ENCODE assay signal across 8 cellular contexts in genomic region chr12:56159482-56160105, GRCh38. TPM values are rescaled to one million over a fixed set of nuclear protein-coding genes. Genes with fewer than 3 reads are reported as not detected.
DNase-seq lines count a peak whose midpoint lies in the region; ATAC-seq and TF ChIP-seq lines count a peak whose summit lies in the region.

No MANE protein-coding gene starts in this region.

- H3K27ac ChIP-seq in RWPE2 (ENCODE audit: poor library complexity, severe bottlenecking) (peak overlapping the region; percentile 87), esophagus squamous epithelium (peak overlapping the region; percentile 93 to 100 (median 99))

- H3K9me3 ChIP-seq in RWPE2 (ENCODE audit: severe bottlenecking), result no peaks in the 10 kb centered on the region
- H3K9me3 ChIP-seq in esophagus squamous epithelium, result no peaks in the 10 kb centered on the region

- no peak for ATAC-seq in RWPE2 (ENCODE audit: low read depth)

- no peak for TF ChIP-seq CTCF in RWPE2 (IDR thresholded peaks at IDR 0.05; ENCODE audit: poor library complexity, severe bottlenecking)
- TF ChIP-seq CTCF in esophagus squamous epithelium (IDR thresholded peaks at IDR 0.05), result no peak
- TF ChIP-seq CTCF in progenitor cell of endocrine pancreas (IDR thresholded peaks at IDR 0.05; ENCODE audit: unreplicated experiment), result no peak

- no peaks in the 10 kb centered on the region for H3K9me3 Mint-ChIP-seq in progenitor cell of endocrine pancreas (ENCODE audit: low read depth)

- WGBS in esophagus squamous epithelium, 2 donors, result 15 to 25% methylated on average over 6 of the region's 6 CpGs

- intact Hi-C loops in esophagus squamous epithelium (cut with DNase I), result no loop called here

- DNase-seq in EL (peak; percentile 9), RWPE2 (ENCODE audit: low spot score) (no peak), esophagus squamous epithelium (lab: John Stamatoyannopoulos, UW) (no peak), progenitor cell of endocrine pancreas (ENCODE audit: low spot score, unreplicated experiment) (no peak), midbrain (lab: John Stamatoyannopoulos, UW) (no peak), NCI-H748 (lab: John Stamatoyannopoulos, UW; ENCODE audit: unreplicated experiment) (no peak), iPS-NIHi7 (ENCODE audit: extremely low spot score) (no peak), HK-2 (ENCODE audit: unreplicated experiment) (no peak)

- peaks cover 4% of the 10 kb centered on the region for H3K4me1 ChIP-seq in RWPE2 (ENCODE audit: insufficient read depth, poor library complexity, severe bottlenecking)
- peaks cover 25 to 53% (median 32%) of the 10 kb centered on the region in 3 donors for H3K4me1 ChIP-seq in esophagus squamous epithelium

- peak overlapping the region; percentile 99 for H3K27ac Mint-ChIP-seq in progenitor cell of endocrine pancreas

- peaks cover 40% of the 10 kb centered on the region for H3K36me3 Mint-ChIP-seq in progenitor cell of endocrine pancreas (ENCODE audit: insufficient read depth)

- H3K36me3 ChIP-seq in RWPE2 (ENCODE audit: low read depth), result peaks cover 61% of the 10 kb centered on the region
- peaks cover 39 to 60% (median 49%) of the 10 kb centered on the region in 3 donors for H3K36me3 ChIP-seq in esophagus squamous epithelium

- H3K4me1 Mint-ChIP-seq in progenitor cell of endocrine pancreas (ENCODE audit: low read depth), result peaks cover 31% of the 10 kb centered on the region

- H3K4me3 ChIP-seq in RWPE2 (ENCODE audit: severe bottlenecking) (peak overlapping the region; percentile 83), esophagus squamous epithelium (peak overlapping the region; percentile 61 to 97 (median 80))

- H3K4me3 Mint-ChIP-seq in progenitor cell of endocrine pancreas (ENCODE audit: low read depth), result peak overlapping the region; percentile 94

- H3K27me3 Mint-ChIP-seq in progenitor cell of endocrine pancreas, result no peaks in the 10 kb centered on the region

- TF ChIP-seq POLR2A in esophagus squamous epithelium (IDR thresholded peaks at IDR 0.05), result no peak

- H3K27me3 ChIP-seq in RWPE2 (ENCODE audit: insufficient read depth, poor library complexity, severe bottlenecking) (no peaks in the 10 kb centered on the region), esophagus squamous epithelium (no peaks in the 10 kb centered on the region)

RNA-seq across cellular contexts. Expression of gene MYL6, which starts 1.4 kb away (rescaled TPM):
- 1,000 to 10,000 TPM; 1,011 to 2,279 (median 1,490) TPM for total RNA-seq in esophagus squamous epithelium
- 1,155 and 1,178 TPM in 2 replicates for total RNA-seq in progenitor cell of endocrine pancreas

RNA-seq across cellular contexts. Expression of gene MYL6B, which starts 7.2 kb away (rescaled TPM):
- total RNA-seq in esophagus squamous epithelium (10 to 100 TPM; 26.3 to 51.0 (median 37.8) TPM), progenitor cell of endocrine pancreas (169 and 172 TPM in 2 replicates)

RNA-seq across cellular contexts. Expression of gene SMARCC2, which starts 29.7 kb away (rescaled TPM):
- total RNA-seq in esophagus squamous epithelium (10 to 100 TPM; 31.7 to 64.9 (median 46.1) TPM), progenitor cell of endocrine pancreas (202 and 207 TPM in 2 replicates)

RNA-seq across cellular contexts. Expression of gene ESYT1, which starts 31.5 kb away (rescaled TPM):
- 10 to 100 TPM; 42.6 to 70.8 (median 62.5) TPM for total RNA-seq in esophagus squamous epithelium
- total RNA-seq in progenitor cell of endocrine pancreas, result 102 TPM in 2 replicates

RNA-seq across cellular contexts. Expression of gene ZC3H10, which starts 41.5 kb away (rescaled TPM):
- total RNA-seq in esophagus squamous epithelium (1 to 10 TPM; 1.5 to 3.8 (median 2.3) TPM), progenitor cell of endocrine pancreas (12.0 and 13.8 TPM in 2 replicates)
